ENCODE assay signal across 13 cellular contexts in the genomic region with DNA sequence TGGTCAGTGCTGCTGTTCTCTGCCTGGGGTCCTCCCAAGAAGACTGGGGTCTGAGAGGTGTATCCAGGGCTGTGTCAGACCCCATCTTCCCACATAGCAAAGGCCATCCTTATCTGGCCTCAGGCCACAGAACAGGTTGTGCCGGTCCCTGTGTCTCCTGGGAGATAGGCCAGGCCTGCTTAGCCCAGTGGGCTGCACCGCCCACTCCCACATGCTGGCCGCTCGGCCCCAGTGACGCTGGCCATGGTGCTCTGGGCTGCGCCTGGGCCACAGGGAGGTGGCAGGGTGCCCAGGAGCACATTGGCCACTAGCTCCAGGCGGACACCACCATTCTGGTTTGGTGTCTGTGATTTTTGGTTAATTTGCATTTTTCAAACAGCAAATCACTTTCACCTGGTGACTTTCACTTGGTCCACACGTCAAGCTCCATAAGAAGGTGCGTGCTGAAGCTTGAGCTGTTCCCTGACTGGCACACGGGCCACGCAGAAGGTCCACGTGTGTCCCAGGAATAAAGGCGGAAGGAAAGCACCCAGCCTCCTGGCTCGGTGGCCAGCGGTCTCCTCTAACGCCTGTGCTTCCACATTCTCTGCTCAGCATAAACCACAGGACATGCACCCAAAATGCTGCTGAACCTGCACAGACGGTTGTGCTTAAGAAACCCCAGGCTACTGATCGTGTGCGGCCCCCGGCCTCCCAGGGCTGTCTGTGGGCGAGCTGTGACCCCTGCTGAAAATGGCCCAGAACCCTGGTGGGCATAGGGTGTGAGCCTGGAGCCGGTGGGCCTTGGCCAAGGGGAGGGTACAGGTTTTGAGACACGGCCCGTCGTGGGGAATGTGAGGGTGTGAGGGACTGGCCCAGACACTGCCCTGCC. TPM values are rescaled to one million over a fixed set of nuclear protein-coding genes. Genes with fewer than 3 reads are reported as not detected.
A peak's percentile ranks its signal among the peaks of the same experiment; 100 is the strongest.
DNase-seq lines count a peak whose midpoint lies in the region; ATAC-seq and TF ChIP-seq lines count a peak whose summit lies in the region.
"Had no signal": no experiment of that assay in that cellular context is flagged by ENCODE, and none has a peak within 500 bp of the region (broad histone marks: within the 10 kb centered on the region; RNA-seq: fewer than 3 reads in every experiment).

No MANE protein-coding gene starts in this region.

- intact Hi-C loops in Caco-2 (cut with micrococcal nuclease; ENCODE audit: unreplicated experiment), result loop anchor here (1.0 to 5.0 kb wide), 3 partner anchors 29 to 68 kb away; no protein-coding TSS in a partner anchor

- H3K27me3 Mint-ChIP-seq in Caco-2 (ENCODE audit: insufficient read depth, unreplicated experiment), result no peaks in the 10 kb centered on the region
- peaks cover 6% of the 10 kb centered on the region for H3K27me3 Mint-ChIP-seq in brain
- no peaks in the 10 kb centered on the region for H3K27me3 Mint-ChIP-seq in naive thymus-derived CD8-positive, alpha-beta T cell

- POLR2A ChIA-PET in Caco-2 (lab: Charles Lee), result no interaction called here
- POLR2A ChIA-PET in naive thymus-derived CD8-positive, alpha-beta T cell (lab: Charles Lee), result no interaction called here

- H3K4me1 ChIP-seq in Caco-2, result peaks cover 49% of the 10 kb centered on the region

- H3K4me3 Mint-ChIP-seq in Caco-2 (ENCODE audit: unreplicated experiment) (peak overlapping the region; percentile 70), brain (peak overlapping the region in 3 of 5 experiments; percentile 60 to 63 (median 60))
- peak overlapping the region in 9 of 10 donors; percentile 28 to 89 (median 60) for H3K4me3 Mint-ChIP-seq in naive thymus-derived CD8-positive, alpha-beta T cell
- H3K4me3 Mint-ChIP-seq: endodermal cell had no signal

- peak; percentile 66 to 72 for DNase-seq in AML-193 (lab: John Stamatoyannopoulos, UW)
- DNase-seq in Caco-2, result peak; percentile 88 to 89
- DNase-seq in naive thymus-derived CD8-positive, alpha-beta T cell, result no peak
- no peak for DNase-seq in RPMI8226
- no peak for DNase-seq in DMS79 (lab: John Stamatoyannopoulos, UW)
- DNase-seq: activated CD4-positive, alpha-beta T cell treated with anti-CD3 and anti-CD28 coated beads, Interleukin-2, amount 50 U/mL, for 4 hours; endodermal cell; mucosa of descending colon; NCI-H1105 had no signal

- no peaks in the 10 kb centered on the region for H3K36me3 ChIP-seq in Caco-2 (ENCODE audit: control insufficient read depth, insufficient read depth, low read length)
- H3K36me3 ChIP-seq: SJSA1 had no signal

- H3K9me3 Mint-ChIP-seq in Caco-2 (ENCODE audit: unreplicated experiment) (no peaks in the 10 kb centered on the region), brain (no peaks in the 10 kb centered on the region)
- no peaks in the 10 kb centered on the region for H3K9me3 Mint-ChIP-seq in naive thymus-derived CD8-positive, alpha-beta T cell
- H3K9me3 Mint-ChIP-seq: endodermal cell had no signal

- peaks cover 8% of the 10 kb centered on the region for H3K4me1 Mint-ChIP-seq in Caco-2 (ENCODE audit: low read depth, unreplicated experiment)
- H3K4me1 Mint-ChIP-seq in brain, result peaks cover 55% of the 10 kb centered on the region
- H3K4me1 Mint-ChIP-seq in naive thymus-derived CD8-positive, alpha-beta T cell, result peaks cover 35 to 79% (median 66%) of the 10 kb centered on the region in 4 donors

- peak overlapping the region; percentile 16 for H3K4me3 ChIP-seq in Caco-2 (ENCODE audit: low read depth, low read length)
- H3K4me3 ChIP-seq: mucosa of descending colon, SJSA1 had no signal

- no peaks in the 10 kb centered on the region for H3K27me3 ChIP-seq in Caco-2 (replicated peaks; ENCODE audit: control insufficient read depth, insufficient read depth, low read length)

- H3K36me3 Mint-ChIP-seq in Caco-2 (ENCODE audit: insufficient read depth, unreplicated experiment) (peaks cover 27% of the 10 kb centered on the region), brain (no peaks in the 10 kb centered on the region)
- H3K36me3 Mint-ChIP-seq in naive thymus-derived CD8-positive, alpha-beta T cell, result peaks cover 0 to 12% (median 0%) of the 10 kb centered on the region in 3 donors

- CTCF ChIA-PET in Caco-2 (lab: Charles Lee), result interaction anchor here (0.6 kb wide), 1 partner anchor 543 kb away, joined by 4 read pairs; no protein-coding TSS in a partner anchor

- no peak for ATAC-seq in naive thymus-derived CD8-positive, alpha-beta T cell
- ATAC-seq in esophagus mucosa (no peak), GM19351 (IDR thresholded peaks at IDR 0.05; ENCODE audit: unreplicated experiment) (no peak)

- H3K27ac Mint-ChIP-seq in Caco-2 (ENCODE audit: unreplicated experiment) (peak overlapping the region; percentile 84), brain (peak overlapping the region in 4 of 5 experiments; percentile 32 to 55 (median 44))
- peak overlapping the region in 8 of 10 donors; percentile 29 to 78 (median 58) for H3K27ac Mint-ChIP-seq in naive thymus-derived CD8-positive, alpha-beta T cell
- H3K27ac Mint-ChIP-seq: endodermal cell had no signal

- no TSS peak for BruUV-seq in Caco-2 (replicated peaks; lab: Mats Ljungman, UMichigan)

- H3K9me3 ChIP-seq in Caco-2, result no peaks in the 10 kb centered on the region
- H3K9me3 ChIP-seq: mucosa of descending colon, SJSA1 had no signal

- no peak for TF ChIP-seq CTCF in Caco-2 (IDR thresholded peaks at IDR 0.05; ENCODE audit: insufficient read depth in 1 of 2, low read depth in 1 of 2, low read length in 1 of 2, severe bottlenecking in 1 of 2, unreplicated experiment in 1 of 2)
- TF ChIP-seq CTCF in brain (conservative IDR thresholded peaks at IDR 0.05), result no peak

RNA-seq across cellular contexts. Expression of a gene that starts 4.6 kb away (rescaled TPM):
- total RNA-seq in Caco-2 (2022) (90.3 and 96.1 TPM in 2 replicates), esophagus mucosa (26.1 TPM)
- 59.3 TPM for polyA plus RNA-seq in brain (ENCODE audit: insufficient read depth, low read depth, low replicate concordance)
- total RNA-seq in naive thymus-derived CD8-positive, alpha-beta T cell, result 100 to 1,000 TPM in 1 of 2 experiments, 10 to 100 TPM in 1; 97.5 to 101 TPM
- polyA plus RNA-seq in naive thymus-derived CD8-positive, alpha-beta T cell, result 1 to 10 TPM in 1 of 3 donors, under 1 TPM in 2; 0.38 to 1.0 (median 0.42) TPM

Comparison
In these comparisons a context has a peak if more than half of its experiments do, and no peak if none do; other contexts are left out.
1. DNase-seq: peak in AML-193 (2 of 2) and Caco-2 (2 of 2); none in naive thymus-derived CD8-positive, alpha-beta T cell (0 of 10), RPMI8226 (single experiment) and DMS79 (single experiment).
2. Peak in every context shown above with its lines, with median percentiles within 50 percentile points of each other: H3K27ac Mint-ChIP-seq and H3K4me3 Mint-ChIP-seq.